ENCODE assay signal across 1 cellular context in genomic region chr10:112713411-112713810, GRCh38.
TF ChIP-seq lines count a peak whose summit lies in the region.

No MANE protein-coding gene starts in this region.

TF ChIP-seq in SK-N-SH treated with all-trans-retinoic acid at 6 μM for 48 hours, 23 proteins besides CTCF, POLR2A, EP300 and RAD21 (continued from another document):
- TF ChIP-seq POU6F1 (CRISPR knock-in tag; IDR thresholded peaks at IDR 0.05; ENCODE audit: borderline replicate concordance, low read depth): no peak
